In the genomic region with DNA sequence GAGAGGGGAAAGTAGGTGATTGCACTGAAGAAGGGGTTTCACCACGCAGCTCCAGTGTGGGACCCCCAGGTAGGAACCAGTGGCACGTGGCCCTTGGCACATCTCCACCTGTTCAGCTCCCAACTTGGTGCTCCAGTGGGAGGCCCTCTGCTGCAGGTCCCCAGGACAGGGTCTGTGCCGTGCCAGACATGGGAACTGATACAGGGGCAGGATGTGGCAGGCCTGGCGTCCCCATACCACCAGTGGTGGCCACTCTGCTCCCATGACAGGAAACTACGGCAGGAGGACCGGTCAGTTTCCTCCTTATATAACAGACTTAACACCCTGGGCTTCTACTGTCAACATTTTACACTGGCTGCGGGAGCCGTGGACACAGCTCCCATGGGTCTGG, we compare ENCODE assay signal across 28 cellular contexts.
A peak's percentile ranks its signal among the peaks of the same experiment; 100 is the strongest.
DNase-seq lines count a peak whose midpoint lies in the region; TF ChIP-seq lines count a peak whose summit lies in the region.
"Had no signal": no experiment of that assay in that cellular context is flagged by ENCODE, and none has a peak within 500 bp of the region (broad histone marks: within the 10 kb centered on the region; RNA-seq: fewer than 3 reads in every experiment).

No MANE protein-coding gene starts in this region.

- H3K36me3 ChIP-seq in spleen (peaks cover 2 to 99% (median 89%) of the 10 kb centered on the region in 6 donors), ascending aorta (peaks cover 70 to 85% of the 10 kb centered on the region in 2 donors), esophagus squamous epithelium (peaks cover 34 to 93% (median 35%) of the 10 kb centered on the region in 3 donors)

- TF ChIP-seq POLR2A in GM15510 (IDR thresholded peaks at IDR 0.05; ENCODE audit: borderline replicate concordance, extremely low read depth, insufficient read length) (peak; percentile 17), spleen (IDR thresholded peaks at IDR 0.05) (no peak), esophagus squamous epithelium (IDR thresholded peaks at IDR 0.05) (no peak)

- H3K4me3 ChIP-seq in spleen: no peak overlapping the region
- H3K4me3 ChIP-seq in ascending aorta: no peak overlapping the region
- H3K4me3 ChIP-seq in esophagus squamous epithelium: no peak overlapping the region
- H3K4me3 ChIP-seq: psoas muscle had no signal

- peak overlapping the region; percentile 48 for H3K27ac Mint-ChIP-seq in endothelial cell (ENCODE audit: unreplicated experiment)
- H3K27ac Mint-ChIP-seq: activated CD8-positive, alpha-beta T cell treated with anti-CD3 and anti-CD28 coated beads for 36 hours; activated naive CD8-positive, alpha-beta T cell treated with anti-CD3 and anti-CD28 coated beads, Interleukin-2, amount 10 ng/mL, durations not matched to agents 7 days and 5 days; CD8-positive, alpha-beta T cell; type B pancreatic cell had no signal

- H3K4me1 ChIP-seq in spleen: peaks cover 0 to 1% (median 0%) of the 10 kb centered on the region in 6 donors
- peaks cover 0 to 4% of the 10 kb centered on the region in 2 donors for H3K4me1 ChIP-seq in ascending aorta
- peaks cover 4 to 8% (median 5%) of the 10 kb centered on the region in 3 donors for H3K4me1 ChIP-seq in esophagus squamous epithelium

- WGBS in spleen, 5 donors: 81 to 96% (median 94%) methylated on average over 7 to 8 of the region's 8 CpGs
- 88 to 90% methylated on average over 6 to 7 of the region's 8 CpGs for WGBS in esophagus squamous epithelium, 2 donors

- no peak for TF ChIP-seq CTCF in endothelial cell (IDR thresholded peaks at IDR 0.05; ENCODE audit: unreplicated experiment)
- no peak for TF ChIP-seq CTCF in spleen (IDR thresholded peaks at IDR 0.05 in 8 of 11, conservative IDR thresholded peaks at IDR 0.05 in 3 of 11)
- no peak for TF ChIP-seq CTCF in ascending aorta (IDR thresholded peaks at IDR 0.05)
- no peak for TF ChIP-seq CTCF in esophagus squamous epithelium (IDR thresholded peaks at IDR 0.05)

- no peaks in the 10 kb centered on the region for H3K4me1 Mint-ChIP-seq in endothelial cell (ENCODE audit: unreplicated experiment)
- H3K4me1 Mint-ChIP-seq: activated naive CD8-positive, alpha-beta T cell treated with anti-CD3 and anti-CD28 coated beads, Interleukin-2, amount 10 ng/mL, durations not matched to agents 7 days and 5 days; naive thymus-derived CD4-positive, alpha-beta T cell; stimulated activated effector memory CD8-positive, alpha-beta T cell treated with anti-CD3 and anti-CD28 coated beads, Interleukin-12 subunit alpha, Interleukin-12 subunit beta, amount 100 ng/mL, for 72 hours had no signal

- intact Hi-C loops in spleen (cut with DNase I; ENCODE audit: low total_unique reads): no loop called here
- intact Hi-C loops in ascending aorta (cut with DNase I): no loop called here
- intact Hi-C loops in esophagus squamous epithelium (cut with DNase I): no loop called here

- H3K27ac ChIP-seq in spleen: no peak overlapping the region
- H3K27ac ChIP-seq in ascending aorta: no peak overlapping the region
- H3K27ac ChIP-seq in esophagus squamous epithelium: no peak overlapping the region
- H3K27ac ChIP-seq: 22Rv1, psoas muscle had no signal

- H3K36me3 Mint-ChIP-seq in endothelial cell (ENCODE audit: low read depth, unreplicated experiment): peaks cover 22% of the 10 kb centered on the region
- H3K36me3 Mint-ChIP-seq: activated naive CD8-positive, alpha-beta T cell treated with anti-CD3 and anti-CD28 coated beads, Interleukin-2, amount 10 ng/mL, durations not matched to agents 7 days and 5 days had no signal

- H3K27me3 ChIP-seq in spleen (replicated peaks in 1 of 7) (no peaks in the 10 kb centered on the region), ascending aorta (no peaks in the 10 kb centered on the region), esophagus squamous epithelium (no peaks in the 10 kb centered on the region)

- H3K27me3 Mint-ChIP-seq in endothelial cell (ENCODE audit: unreplicated experiment): peaks cover 13% of the 10 kb centered on the region
- H3K27me3 Mint-ChIP-seq: activated CD8-positive, alpha-beta T cell treated with anti-CD3 and anti-CD28 coated beads for 36 hours; activated naive CD8-positive, alpha-beta T cell treated with anti-CD3 and anti-CD28 coated beads, Interleukin-2, amount 10 ng/mL, durations not matched to agents 7 days and 5 days; naive thymus-derived CD4-positive, alpha-beta T cell; type B pancreatic cell had no signal

- H3K9me3 Mint-ChIP-seq in endothelial cell (ENCODE audit: unreplicated experiment): no peaks in the 10 kb centered on the region
- H3K9me3 Mint-ChIP-seq: activated CD8-positive, alpha-beta T cell treated with anti-CD3 and anti-CD28 coated beads for 36 hours; activated naive CD8-positive, alpha-beta T cell treated with anti-CD3 and anti-CD28 coated beads, Interleukin-2, amount 10 ng/mL, durations not matched to agents 7 days and 5 days; CD8-positive, alpha-beta T cell; stimulated activated effector memory CD8-positive, alpha-beta T cell treated with anti-CD3 and anti-CD28 coated beads, Interleukin-12 subunit alpha, Interleukin-12 subunit beta, amount 100 ng/mL, for 72 hours; type B pancreatic cell had no signal

- H3K9me3 ChIP-seq in spleen: no peaks in the 10 kb centered on the region
- H3K9me3 ChIP-seq in ascending aorta: no peaks in the 10 kb centered on the region
- H3K9me3 ChIP-seq in esophagus squamous epithelium: no peaks in the 10 kb centered on the region
- H3K9me3 ChIP-seq: psoas muscle had no signal

- DNase-seq in activated T-cell treated with anti-CD3 and anti-CD28 coated beads, Interleukin-2, amount 50 U/mL, for 1 hour: peak; percentile 14
- no peak for DNase-seq in activated T-cell treated with anti-CD3 and anti-CD28 coated beads, Interleukin-2, amount 50 U/mL, for 48 hours
- DNase-seq in endothelial cell (ENCODE audit: low spot score) (no peak), spleen (peak; percentile 43), ascending aorta (ENCODE audit: low spot score in 2 of 2) (no peak), esophagus squamous epithelium (lab: John Stamatoyannopoulos, UW) (no peak), T-helper 1 cell (no peak)
- DNase-seq: activated CD8-positive, alpha-beta memory T cell treated with anti-CD3 and anti-CD28 coated beads, Interleukin-2, amount 50 U/mL, for 48 hours; activated CD8-positive, alpha-beta T cell treated with anti-CD3 and anti-CD28 coated beads for 36 hours; caudate nucleus; CD8-positive, alpha-beta T cell; cortex of kidney; effector memory CD4-positive, alpha-beta T cell; glutamatergic neuron; KBM-7; naive thymus-derived CD4-positive, alpha-beta T cell; NCI-H2029; NCI-H524 treated with DMSO at 0.1 percent for 48 hours; NK-92 treated with Interleukin-12 subunit alpha and Interleukin-12 subunit beta, amount 100 ng/mL, for 24 hours; PC-3; SHP77; substantia nigra had no signal

- H3K4me3 Mint-ChIP-seq in endothelial cell (ENCODE audit: unreplicated experiment): no peak overlapping the region
- H3K4me3 Mint-ChIP-seq: activated CD8-positive, alpha-beta T cell treated with anti-CD3 and anti-CD28 coated beads for 36 hours; activated naive CD8-positive, alpha-beta T cell treated with anti-CD3 and anti-CD28 coated beads, Interleukin-2, amount 10 ng/mL, durations not matched to agents 7 days and 5 days; CD8-positive, alpha-beta T cell; naive thymus-derived CD4-positive, alpha-beta T cell; stimulated activated effector memory CD8-positive, alpha-beta T cell treated with anti-CD3 and anti-CD28 coated beads, Interleukin-12 subunit alpha, Interleukin-12 subunit beta, amount 100 ng/mL, for 72 hours; type B pancreatic cell had no signal

Comparison
In these comparisons a context has a peak if more than half of its experiments do, and no peak if none do; other contexts are left out.
1. DNase-seq: peak in activated T-cell treated with anti-CD3 and anti-CD28 coated beads, Interleukin-2, amount 50 U/mL, for 1 hour (single experiment) and spleen (single experiment); none in activated T-cell treated with anti-CD3 and anti-CD28 coated beads, Interleukin-2, amount 50 U/mL, for 48 hours (0 of 2), endothelial cell (single experiment), ascending aorta (0 of 2), esophagus squamous epithelium (single experiment) and T-helper 1 cell (0 of 5).